ENCODE assay signal across 27 cellular contexts in genomic region chr16:50632927-50633800, GRCh38. TPM values are rescaled to one million over a fixed set of nuclear protein-coding genes. Genes with fewer than 3 reads are reported as not detected.
DNase-seq lines count a peak whose midpoint lies in the region; ATAC-seq, FAIRE-seq and TF ChIP-seq lines count a peak whose summit lies in the region.
"Had no signal": no experiment of that assay in that cellular context is flagged by ENCODE, and none has a peak within 500 bp of the region (broad histone marks: within the 10 kb centered on the region; RNA-seq: fewer than 3 reads in every experiment).

No MANE protein-coding gene starts in this region.

- H3K79me1 ChIP-seq in neuronal stem cell (ENCODE audit: low read depth, low read length): no peaks in the 10 kb centered on the region

- H2AFZ ChIP-seq in HepG2 (ENCODE audit: low read length): no peak overlapping the region
- H2AFZ ChIP-seq in neuronal stem cell (ENCODE audit: low read length): no peak overlapping the region

- H2BK120ac ChIP-seq in neuronal stem cell (ENCODE audit: low read depth, low read length): no peak overlapping the region

- peaks cover 55% of the 10 kb centered on the region for H4K20me1 ChIP-seq in HepG2 (ENCODE audit: insufficient read depth, low read length)
- H4K20me1 ChIP-seq: BLaER1 treated with 17β-estradiol and CSF1 and Interleukin-3, amounts not matched to agents 10 nM and 100 nM had no signal

- POLR2A ChIA-PET in HepG2 (lab: Yijun Ruan, JAX): no interaction called here

- TF ChIP-seq RAD21 in HepG2 (CRISPR knock-in tag; IDR thresholded peaks at IDR 0.05): no peak

- intact Hi-C loops in activated naive CD4-positive, alpha-beta T cell treated with anti-CD3 and anti-CD28 coated beads for 36 hours (cut with micrococcal nuclease): no loop called here
- intact Hi-C loops in HepG2 (cut with micrococcal nuclease; ENCODE audit: unreplicated experiment): no loop called here

- H3K27me3 ChIP-seq in HepG2 (ENCODE audit: control insufficient read depth in 1 of 2, insufficient read depth in 2 of 2, low read length in 2 of 2) (no peaks in the 10 kb centered on the region), neuronal stem cell (ENCODE audit: control insufficient read depth in 3 of 3, insufficient read depth in 3 of 3, low read depth in 1 of 3, low read length in 3 of 3) (no peaks in the 10 kb centered on the region)
- H3K27me3 ChIP-seq: BE2C; BLaER1 treated with 17β-estradiol and CSF1 and Interleukin-3, amounts not matched to agents 10 nM and 100 nM had no signal

- peak; percentile 33 for ATAC-seq in stimulated activated naive CD8-positive, alpha-beta T cell treated with anti-CD3 and anti-CD28 coated beads, Interleukin-15, amount 100 ng/mL, for 72 hours
- no peak for ATAC-seq in stimulated activated naive CD8-positive, alpha-beta T cell treated with anti-CD3 and anti-CD28 coated beads, Interleukin-15, Interleukin-2, amounts not matched to agents 100 U/mL and 50 U/mL, for 24 hours
- ATAC-seq in HepG2: peak; percentile 2; the same call in 1 of the 3 replicates
- ATAC-seq in GM18873 (IDR thresholded peaks at IDR 0.05; ENCODE audit: low FRiP score, unreplicated experiment): no peak
- ATAC-seq: A549, GM12878 had no signal

- H3K4me3 ChIP-seq in HepG2 (replicated peaks in 1 of 3; ENCODE audit: insufficient read depth in 1 of 3, low read depth in 2 of 3, low read length in 3 of 3) (no peak overlapping the region), neuronal stem cell (ENCODE audit: low read length in 2 of 2) (no peak overlapping the region)
- H3K4me3 ChIP-seq: A549; BLaER1 treated with 17β-estradiol and CSF1 and Interleukin-3, amounts not matched to agents 10 nM and 100 nM; GM12878; HAP-1 had no signal

- no peak overlapping the region for H4K91ac ChIP-seq in neuronal stem cell (ENCODE audit: low read depth, low read length, poor library complexity)

- H3K18ac ChIP-seq in neuronal stem cell (ENCODE audit: low read length): no peak overlapping the region

- no peak overlapping the region for H2BK15ac ChIP-seq in neuronal stem cell (ENCODE audit: low read length)

- WGBS in HepG2 (ENCODE audit: low lambda C conversion rate): 98% methylated on average over 25 of the region's 30 CpGs
- WGBS in neuronal stem cell (ENCODE audit: extremely low coverage in 2 of 2, insufficient read length in 2 of 2, insufficient replicate concordance in 1 of 2), 2 donors: no CpG with 5 or more reads among the region's 30 CpGs

- no peak for DNase-seq in activated naive CD4-positive, alpha-beta T cell treated with anti-CD3 and anti-CD28 coated beads for 36 hours
- DNase-seq in activated naive CD4-positive, alpha-beta T cell treated with anti-CD3 and anti-CD28 coated beads, Interleukin-2, amount 50 U/mL, for 16 hours: no peak
- no peak for DNase-seq in stimulated activated naive CD8-positive, alpha-beta T cell treated with anti-CD3 and anti-CD28 coated beads, Interleukin-15, amount 100 ng/mL, for 72 hours
- DNase-seq in stimulated activated naive CD8-positive, alpha-beta T cell treated with anti-CD3 and anti-CD28 coated beads, Interleukin-15, Interleukin-2, amounts not matched to agents 100 U/mL and 50 U/mL, for 24 hours: no peak
- DNase-seq in HepG2 (ENCODE audit: low spot score) (no peak), neuronal stem cell (ENCODE audit: low spot score) (no peak)
- DNase-seq in T-helper 2 cell treated with Interferon-gamma antibody and Interleukin-4, amounts not matched to agents 5 μg/mL and 100 μg/mL, for 36 hours (ENCODE audit: low spot score): no peak
- DNase-seq: 8988T; ACHN; AML-193; BE2C; CD4-positive, alpha-beta T cell; CD8-positive, alpha-beta memory T cell; DMS 273 treated with DMSO at 0.1 percent for 48 hours; DMS79; EL; GDM1; GOT3; HFFc6 had no signal

- TF ChIP-seq POLR2A in HepG2 (IDR thresholded peaks at IDR 0.05; ENCODE audit: insufficient read depth in 1 of 2, low read depth in 2 of 2, low read length in 2 of 2): no peak

- H2BK5ac ChIP-seq in neuronal stem cell (ENCODE audit: low read length): no peak overlapping the region

- H3K4me3 Mint-ChIP-seq in activated naive CD4-positive, alpha-beta T cell treated with anti-CD3 and anti-CD28 coated beads for 36 hours: no peak overlapping the region
- H3K4me3 Mint-ChIP-seq in stimulated activated naive CD8-positive, alpha-beta T cell treated with anti-CD3 and anti-CD28 coated beads, Interleukin-15, amount 100 ng/mL, for 72 hours: no peak overlapping the region
- no peak overlapping the region for H3K4me3 Mint-ChIP-seq in T-helper 2 cell treated with Interferon-gamma antibody and Interleukin-4, amounts not matched to agents 5 μg/mL and 100 μg/mL, for 36 hours
- H3K4me3 Mint-ChIP-seq: CD14-positive monocyte; CD4-positive, alpha-beta T cell; CD8-positive, alpha-beta memory T cell; HFFc6 had no signal

- no peaks in the 10 kb centered on the region for H3K36me3 Mint-ChIP-seq in activated naive CD4-positive, alpha-beta T cell treated with anti-CD3 and anti-CD28 coated beads for 36 hours (ENCODE audit: low read depth)
- H3K36me3 Mint-ChIP-seq in T-helper 2 cell treated with Interferon-gamma antibody and Interleukin-4, amounts not matched to agents 5 μg/mL and 100 μg/mL, for 36 hours (ENCODE audit: low read depth): no peaks in the 10 kb centered on the region
- H3K36me3 Mint-ChIP-seq: CD14-positive monocyte had no signal

- H3K23ac ChIP-seq in neuronal stem cell (ENCODE audit: low read depth, low read length, poor library complexity): no peak overlapping the region

- no peak overlapping the region for H3K4me2 ChIP-seq in HepG2 (ENCODE audit: low read depth, low read length)
- H3K4me2 ChIP-seq in neuronal stem cell (ENCODE audit: insufficient read depth, low read length, poor library complexity, severe bottlenecking): no peak overlapping the region
- H3K4me2 ChIP-seq: A549; BLaER1 treated with 17β-estradiol and CSF1 and Interleukin-3, amounts not matched to agents 10 nM and 100 nM had no signal

- no peak overlapping the region for H2BK12ac ChIP-seq in neuronal stem cell (ENCODE audit: low read length)

- H3K27ac ChIP-seq in HepG2 (ENCODE audit: extremely low read length, insufficient read depth, low read length) (no peak overlapping the region), neuronal stem cell (replicated peaks; ENCODE audit: low read length) (no peak overlapping the region)
- H3K27ac ChIP-seq: A549; BLaER1 treated with 17β-estradiol and CSF1 and Interleukin-3, amounts not matched to agents 10 nM and 100 nM had no signal

- H4K8ac ChIP-seq in neuronal stem cell (ENCODE audit: low read depth, low read length): no peak overlapping the region

- H3K4me1 ChIP-seq in HepG2 (ENCODE audit: insufficient read depth, low read length) (peaks cover 12% of the 10 kb centered on the region; the same call in 1 of the 2 replicates), neuronal stem cell (ENCODE audit: control insufficient read depth in 2 of 2, insufficient read depth in 1 of 2, low read depth in 1 of 2, low read length in 2 of 2) (no peaks in the 10 kb centered on the region)
- H3K4me1 ChIP-seq: A549, BE2C, HAP-1 had no signal

- no peak for FAIRE-seq in HepG2 (lab: Jason Lieb, UNC)
- FAIRE-seq: A549, D721Med, GM12878, H54 had no signal

- H3K14ac ChIP-seq in neuronal stem cell (ENCODE audit: low read length): peak overlapping the region; percentile 72

- H3K9me3 Mint-ChIP-seq in activated naive CD4-positive, alpha-beta T cell treated with anti-CD3 and anti-CD28 coated beads for 36 hours: no peaks in the 10 kb centered on the region
- no peaks in the 10 kb centered on the region for H3K9me3 Mint-ChIP-seq in stimulated activated naive CD8-positive, alpha-beta T cell treated with anti-CD3 and anti-CD28 coated beads, Interleukin-15, amount 100 ng/mL, for 72 hours
- H3K9me3 Mint-ChIP-seq in T-helper 2 cell treated with Interferon-gamma antibody and Interleukin-4, amounts not matched to agents 5 μg/mL and 100 μg/mL, for 36 hours: no peaks in the 10 kb centered on the region
- H3K9me3 Mint-ChIP-seq: CD4-positive, alpha-beta T cell; CD8-positive, alpha-beta memory T cell; HFFc6 had no signal

- CTCF ChIA-PET in activated naive CD4-positive, alpha-beta T cell treated with anti-CD3 and anti-CD28 coated beads for 36 hours (lab: Charles Lee): interaction anchor here (1.1 kb wide), 1 partner anchor 173 kb away, joined by 5 read pairs; no protein-coding TSS in a partner anchor
- CTCF ChIA-PET in HepG2 (lab: Yijun Ruan, JAX; ENCODE audit: low intra/inter-chr PET ratio, low total read pairs): no interaction called here

- no peak overlapping the region for H3K4ac ChIP-seq in neuronal stem cell (ENCODE audit: low read length)

- H3K36me3 ChIP-seq in HepG2 (replicated peaks in 1 of 2; ENCODE audit: control insufficient read depth in 1 of 2, insufficient read depth in 2 of 2, low read length in 2 of 2) (peaks cover 44 to 63% of the 10 kb centered on the region in 2 experiments), neuronal stem cell (replicated peaks in 1 of 2; ENCODE audit: control insufficient read depth in 2 of 2, insufficient read depth in 2 of 2, low read length in 2 of 2) (peaks cover 0 to 17% of the 10 kb centered on the region in 2 donors)
- H3K36me3 ChIP-seq: BE2C; BLaER1 treated with 17β-estradiol and CSF1 and Interleukin-3, amounts not matched to agents 10 nM and 100 nM; HAP-1 had no signal

- no peak for TF ChIP-seq CTCF in HepG2 (CRISPR knock-in tag; IDR thresholded peaks at IDR 0.05)

- H3K9ac ChIP-seq in HepG2 (ENCODE audit: insufficient read depth, low read depth, low read length) (no peak overlapping the region), neuronal stem cell (ENCODE audit: low read depth, low read length, poor library complexity) (no peak overlapping the region)
- H3K9ac ChIP-seq: BLaER1 treated with 17β-estradiol and CSF1 and Interleukin-3, amounts not matched to agents 10 nM and 100 nM had no signal

- H2AK5ac ChIP-seq in neuronal stem cell (ENCODE audit: low read depth, low read length): no peak overlapping the region

- in situ Hi-C loops in HepG2 (cut with HindIII; ENCODE audit: extremely low pct_ligation_motif_present, low pct_unique_long_range_greater_than_20kb): no loop called here

- no peaks in the 10 kb centered on the region for H3K9me3 ChIP-seq in HepG2 (ENCODE audit: low read length)
- H3K9me3 ChIP-seq in neuronal stem cell (replicated peaks in 1 of 2; ENCODE audit: control insufficient read depth in 2 of 2, insufficient read depth in 1 of 2, low read depth in 1 of 2, low read length in 2 of 2): no peaks in the 10 kb centered on the region
- H3K9me3 ChIP-seq: A549; BE2C; BLaER1 treated with 17β-estradiol and CSF1 and Interleukin-3, amounts not matched to agents 10 nM and 100 nM; HAP-1 had no signal

- H3K27me3 Mint-ChIP-seq in activated naive CD4-positive, alpha-beta T cell treated with anti-CD3 and anti-CD28 coated beads for 36 hours (ENCODE audit: low read depth): no peaks in the 10 kb centered on the region
- no peaks in the 10 kb centered on the region for H3K27me3 Mint-ChIP-seq in stimulated activated naive CD8-positive, alpha-beta T cell treated with anti-CD3 and anti-CD28 coated beads, Interleukin-15, amount 100 ng/mL, for 72 hours
- no peaks in the 10 kb centered on the region for H3K27me3 Mint-ChIP-seq in T-helper 2 cell treated with Interferon-gamma antibody and Interleukin-4, amounts not matched to agents 5 μg/mL and 100 μg/mL, for 36 hours (ENCODE audit: low read depth)
- H3K27me3 Mint-ChIP-seq: CD4-positive, alpha-beta T cell had no signal

- no TSS peak for BruUV-seq in HepG2 (replicated peaks; lab: Mats Ljungman, UMichigan)

- no peaks in the 10 kb centered on the region for H3K79me2 ChIP-seq in HepG2 (ENCODE audit: insufficient read depth, low read length)

- H3K27ac Mint-ChIP-seq in activated naive CD4-positive, alpha-beta T cell treated with anti-CD3 and anti-CD28 coated beads for 36 hours: peak overlapping the region; percentile 65
- H3K27ac Mint-ChIP-seq in stimulated activated naive CD8-positive, alpha-beta T cell treated with anti-CD3 and anti-CD28 coated beads, Interleukin-15, amount 100 ng/mL, for 72 hours: peak overlapping the region in 1 of 2 donors; percentile 63
- H3K27ac Mint-ChIP-seq in T-helper 2 cell treated with Interferon-gamma antibody and Interleukin-4, amounts not matched to agents 5 μg/mL and 100 μg/mL, for 36 hours: no peak overlapping the region
- H3K27ac Mint-ChIP-seq: CD4-positive, alpha-beta T cell; HFFc6 had no signal

- peaks cover 2% of the 10 kb centered on the region for H3K4me1 Mint-ChIP-seq in activated naive CD4-positive, alpha-beta T cell treated with anti-CD3 and anti-CD28 coated beads for 36 hours (ENCODE audit: low read depth)
- peaks cover 4% of the 10 kb centered on the region for H3K4me1 Mint-ChIP-seq in stimulated activated naive CD8-positive, alpha-beta T cell treated with anti-CD3 and anti-CD28 coated beads, Interleukin-15, amount 100 ng/mL, for 72 hours
- no peaks in the 10 kb centered on the region for H3K4me1 Mint-ChIP-seq in T-helper 2 cell treated with Interferon-gamma antibody and Interleukin-4, amounts not matched to agents 5 μg/mL and 100 μg/mL, for 36 hours (ENCODE audit: low read depth)

- TF ChIP-seq EP300 in HepG2 (IDR thresholded peaks at IDR 0.05; ENCODE audit: low read depth in 2 of 2, low read length in 2 of 2): no peak
- TF ChIP-seq EP300 in HepG2 (CRISPR knock-in tag; IDR thresholded peaks at IDR 0.05; ENCODE audit: borderline replicate concordance): no peak

RNA-seq across cellular contexts. Expression of gene SNX20, which starts 47.9 kb away (rescaled TPM):
- 10 to 100 TPM; 29.6 to 30.3 TPM for total RNA-seq in activated naive CD4-positive, alpha-beta T cell treated with anti-CD3 and anti-CD28 coated beads for 36 hours
- total RNA-seq in HepG2 (2016; rRNA removed; fragmentation: Illumina TruSeq; extraction: Trizol): not detected in 2 replicates
- total RNA-seq in HepG2 (2016; cell fraction: cytosol; rRNA removed; fragmentation: Illumina TruSeq; extraction: Trizol; ENCODE audit: low read depth): not detected in 2 replicates
- not detected in 2 replicates for total RNA-seq in HepG2 (2016; cell fraction: insoluble cytoplasmic fraction; rRNA removed; fragmentation: Illumina TruSeq; extraction: Trizol)
- total RNA-seq in HepG2 (2016; cell fraction: membrane; rRNA removed; fragmentation: Illumina TruSeq; extraction: Trizol): not detected in 2 replicates
- total RNA-seq in HepG2 (2016; cell fraction: nucleus; rRNA removed; fragmentation: Illumina TruSeq; extraction: Trizol): not detected in 2 replicates
- polyA plus RNA-seq in HepG2 (2011; rRNA removed): not detected in 2 replicates
- not detected in 2 replicates for polyA plus RNA-seq in HepG2 (2011; cell fraction: cytosol; rRNA removed)
- not detected in 2 replicates for polyA plus RNA-seq in HepG2 (2011; cell fraction: nucleus; rRNA removed)
- 0.04 TPM in 1 of 2 replicates, not detected in the other for polyA plus RNA-seq in HepG2 (2012)
- polyA plus RNA-seq in HepG2 (2016; cell fraction: cytosol; fragmentation: Illumina TruSeq; extraction: Trizol; ENCODE audit: low read depth): not detected in 2 replicates
- polyA plus RNA-seq in HepG2 (2016; cell fraction: insoluble cytoplasmic fraction; fragmentation: Illumina TruSeq; extraction: Trizol; ENCODE audit: low read depth): not detected in 2 replicates
- not detected in 2 replicates for polyA plus RNA-seq in HepG2 (2016; cell fraction: membrane; fragmentation: Illumina TruSeq; extraction: Trizol; ENCODE audit: low read depth)
- not detected in 2 replicates for polyA plus RNA-seq in HepG2 (2016; cell fraction: nucleus; fragmentation: Illumina TruSeq; extraction: Trizol; ENCODE audit: insufficient read depth, low read depth)
- polyA minus RNA-seq in HepG2 (2011; rRNA and poly(A)+ RNA removed; ENCODE audit: low replicate concordance): not detected in 2 replicates
- not detected in 2 replicates for polyA minus RNA-seq in HepG2 (2011; cell fraction: cytosol; rRNA and poly(A)+ RNA removed)
- not detected in 2 replicates for polyA minus RNA-seq in HepG2 (2011; cell fraction: nucleus; rRNA and poly(A)+ RNA removed)
- polyA plus RNA-seq in neuronal stem cell (2013, experiment 1 of 2): not detected
- not detected for polyA plus RNA-seq in neuronal stem cell (2013, experiment 2 of 2)
- total RNA-seq: HFFc6 had no signal
- polyA plus RNA-seq: A549 had no signal

Comparison
In these comparisons a context has a peak if more than half of its experiments do, and no peak if none do; other contexts are left out.
1. ATAC-seq: peak in stimulated activated naive CD8-positive, alpha-beta T cell treated with anti-CD3 and anti-CD28 coated beads, Interleukin-15, amount 100 ng/mL, for 72 hours (single experiment) and HepG2 (single experiment); none in stimulated activated naive CD8-positive, alpha-beta T cell treated with anti-CD3 and anti-CD28 coated beads, Interleukin-15, Interleukin-2, amounts not matched to agents 100 U/mL and 50 U/mL, for 24 hours (single experiment) and GM18873 (single experiment).
2. RNA of gene SNX20, which starts 47.9 kb away (total RNA-seq): 29.6 to 30.3 TPM in activated naive CD4-positive, alpha-beta T cell treated with anti-CD3 and anti-CD28 coated beads for 36 hours; not detected in HepG2; every median in the first group is over 10 times any median in the second.